21 cellular contexts compared by ENCODE assay signal in genomic region chr3:50294492-50295403, GRCh38. TPM values are rescaled to one million over a fixed set of nuclear protein-coding genes. Genes with fewer than 3 reads are reported as not detected.
"Had no signal": no experiment of that assay in that cellular context is flagged by ENCODE, and none has a peak within 500 bp of the region (broad histone marks: within the 10 kb centered on the region; RNA-seq: fewer than 3 reads in every experiment).

No MANE protein-coding gene starts in this region.

- H3K27ac ChIP-seq: esophagus muscularis mucosa, hepatocyte, testis had no signal

- DNase-seq: activated CD4-positive, alpha-beta memory T cell treated with anti-CD3 and anti-CD28 coated beads for 36 hours; activated CD8-positive, alpha-beta memory T cell treated with anti-CD3 and anti-CD28 coated beads, Interleukin-2, amount 50 U/mL, for 48 hours; activated naive CD4-positive, alpha-beta T cell; activated T-cell treated with anti-CD3 and anti-CD28 coated beads, Interleukin-2, amount 50 U/mL, for 72 hours; naive thymus-derived CD8-positive, alpha-beta T cell; occipital lobe; stomach; T-helper 9 cell; testis had no signal

- H3K4me3 ChIP-seq: esophagus muscularis mucosa, hepatocyte, smooth muscle cell, stomach, testis had no signal

- H3K4me3 Mint-ChIP-seq: activated CD4-positive, alpha-beta memory T cell treated with anti-CD3 and anti-CD28 coated beads for 36 hours; activated T-cell treated with anti-CD3 and anti-CD28 coated beads, Interleukin-2, amount 50 U/mL, for 72 hours; memory B cell had no signal

- H3K27ac Mint-ChIP-seq: activated CD4-positive, alpha-beta memory T cell treated with anti-CD3 and anti-CD28 coated beads for 36 hours; activated T-cell treated with anti-CD3 and anti-CD28 coated beads, Interleukin-2, amount 50 U/mL, for 72 hours; memory B cell had no signal

- H3K36me3 Mint-ChIP-seq: memory B cell had no signal

- ATAC-seq: activated CD4-positive, CD25-positive, alpha-beta regulatory T cell treated with anti-CD3 and anti-CD28 coated beads, Interleukin-2, amount 50 U/mL, for 24 hours; activated T-cell treated with anti-CD3 and anti-CD28 coated beads, Interleukin-2, amount 50 U/mL, for 72 hours; left lobe of liver; naive thymus-derived CD8-positive, alpha-beta T cell; right cardiac atrium had no signal

- H3K27me3 ChIP-seq: esophagus muscularis mucosa, hepatocyte, stomach, testis had no signal

- H3K9me3 ChIP-seq: esophagus muscularis mucosa, stomach, testis had no signal

- H3K9me3 Mint-ChIP-seq: activated CD4-positive, alpha-beta memory T cell treated with anti-CD3 and anti-CD28 coated beads for 36 hours; activated T-cell treated with anti-CD3 and anti-CD28 coated beads, Interleukin-2, amount 50 U/mL, for 72 hours; memory B cell; naive thymus-derived CD8-positive, alpha-beta T cell had no signal

- H3K27me3 Mint-ChIP-seq: activated CD4-positive, alpha-beta memory T cell treated with anti-CD3 and anti-CD28 coated beads for 36 hours; memory B cell; naive thymus-derived CD8-positive, alpha-beta T cell had no signal

RNA-seq across cellular contexts. Expression of gene HYAL1, which starts 8.6 kb away (rescaled TPM):
- polyA plus RNA-seq: smooth muscle cell had no signal

RNA-seq across cellular contexts. Expression of gene LSMEM2, which starts 15.9 kb away (rescaled TPM):
- total RNA-seq: activated CD4-positive, alpha-beta memory T cell treated with anti-CD3 and anti-CD28 coated beads for 36 hours; bronchial epithelial cell; chondrocyte; esophagus muscularis mucosa; glomerular endothelial cell; hepatocyte; left lobe of liver; naive thymus-derived CD8-positive, alpha-beta T cell; stomach; ureter had no signal
- polyA plus RNA-seq: hepatocyte, keratinocyte, smooth muscle cell had no signal
